Comparison of ENCODE assay signal across 8 cellular contexts in genomic region chr13:96958286-96958891, GRCh38. TPM values are rescaled to one million over a fixed set of nuclear protein-coding genes. Genes with fewer than 3 reads are reported as not detected.
A peak's percentile ranks its signal among the peaks of the same experiment; 100 is the strongest.
DNase-seq lines count a peak whose midpoint lies in the region; ATAC-seq lines count a peak whose summit lies in the region.

No MANE protein-coding gene starts in this region.

- POLR2A ChIA-PET in activated CD4-positive, alpha-beta T cell treated with anti-CD3 and anti-CD28 coated beads for 36 hours (lab: Charles Lee), result no interaction called here

- WGBS in aorta, 2 donors, result 43 to 44% methylated on average over 5 of the region's 5 CpGs

- no peaks in the 10 kb centered on the region for H3K36me3 ChIP-seq in aorta (ENCODE audit: control insufficient read depth in 1 of 2, insufficient read depth in 2 of 2, low read length in 1 of 2)

- H3K4me3 ChIP-seq in aorta (ENCODE audit: low read length in 2 of 2), result no peak overlapping the region

- in situ Hi-C loops in KBM-7 (cut with MboI; ENCODE audit: low pct_unique_long_range_greater_than_20kb, low sequenced_read_pairs), result no loop called here

- peak; percentile 6 for DNase-seq in activated CD4-positive, alpha-beta T cell treated with anti-CD3 and anti-CD28 coated beads for 36 hours
- no peak for DNase-seq in activated CD4-positive, alpha-beta T cell treated with anti-CD3 and anti-CD28 coated beads, Interleukin-2, amount 10 ng/mL, durations not matched to agents 24 days and 14 days
- DNase-seq in KBM-7 (peak; percentile 33), RKO (ENCODE audit: low spot score) (peak; percentile 47), fibroblast of gingiva (ENCODE audit: low read depth) (peak; percentile 12), retina (peak; percentile 40), aorta (no peak)
- DNase-seq in stimulated activated CD8-positive, alpha-beta memory T cell treated with anti-CD3 and anti-CD28 coated beads, Interleukin-4, amount 100 ng/mL, for 48 hours, result no peak

- H3K4me1 Mint-ChIP-seq in activated CD4-positive, alpha-beta T cell treated with anti-CD3 and anti-CD28 coated beads for 36 hours, result no peaks in the 10 kb centered on the region
- H3K4me1 Mint-ChIP-seq in activated CD4-positive, alpha-beta T cell treated with anti-CD3 and anti-CD28 coated beads, Interleukin-2, amount 10 ng/mL, durations not matched to agents 24 days and 14 days, result no peaks in the 10 kb centered on the region

- no peak overlapping the region for H3K4me3 Mint-ChIP-seq in activated CD4-positive, alpha-beta T cell treated with anti-CD3 and anti-CD28 coated beads for 36 hours
- no peak overlapping the region for H3K4me3 Mint-ChIP-seq in activated CD4-positive, alpha-beta T cell treated with anti-CD3 and anti-CD28 coated beads, Interleukin-2, amount 10 ng/mL, durations not matched to agents 24 days and 14 days

- no peak overlapping the region for H3K27ac ChIP-seq in aorta (ENCODE audit: low read depth in 1 of 2, low read length in 2 of 2)

- H3K27me3 ChIP-seq in aorta (ENCODE audit: control insufficient read depth in 1 of 2, insufficient read depth in 2 of 2, low read length in 1 of 2), result no peaks in the 10 kb centered on the region

- intact Hi-C loops in activated CD4-positive, alpha-beta T cell treated with anti-CD3 and anti-CD28 coated beads for 36 hours (cut with DNase I, micrococcal nuclease), result loop anchor here (1.0 to 5.0 kb wide), 2 partner anchors 936 to 938 kb away; no protein-coding TSS in a partner anchor
- intact Hi-C loops in activated CD4-positive, alpha-beta T cell treated with anti-CD3 and anti-CD28 coated beads, Interleukin-2, amount 10 ng/mL, durations not matched to agents 24 days and 14 days (cut with micrococcal nuclease), result no loop called here
- intact Hi-C loops in aorta (cut with DNase I), result loop anchor here (2.0 to 10.0 kb wide), 2 partner anchors 934 to 938 kb away; no protein-coding TSS in a partner anchor

- peaks cover 2% of the 10 kb centered on the region for H3K27me3 Mint-ChIP-seq in activated CD4-positive, alpha-beta T cell treated with anti-CD3 and anti-CD28 coated beads for 36 hours
- H3K27me3 Mint-ChIP-seq in activated CD4-positive, alpha-beta T cell treated with anti-CD3 and anti-CD28 coated beads, Interleukin-2, amount 10 ng/mL, durations not matched to agents 24 days and 14 days, result no peaks in the 10 kb centered on the region

- CTCF ChIA-PET in activated CD4-positive, alpha-beta T cell treated with anti-CD3 and anti-CD28 coated beads for 36 hours (lab: Charles Lee), result interaction anchor here (0.7 to 1.3 kb wide), 6 partner anchors 16 to 938 kb away, joined by 3 to 5 read pairs (median 3); no protein-coding TSS in a partner anchor

- H3K36me3 Mint-ChIP-seq in activated CD4-positive, alpha-beta T cell treated with anti-CD3 and anti-CD28 coated beads for 36 hours (ENCODE audit: low read depth), result no peaks in the 10 kb centered on the region
- no peaks in the 10 kb centered on the region for H3K36me3 Mint-ChIP-seq in activated CD4-positive, alpha-beta T cell treated with anti-CD3 and anti-CD28 coated beads, Interleukin-2, amount 10 ng/mL, durations not matched to agents 24 days and 14 days (ENCODE audit: low read depth)

- no peak for ATAC-seq in activated CD4-positive, alpha-beta T cell treated with anti-CD3 and anti-CD28 coated beads for 36 hours
- ATAC-seq in aorta (ENCODE audit: low FRiP score), result no peak

- H3K4me1 ChIP-seq in aorta (ENCODE audit: control insufficient read depth in 1 of 2, insufficient read depth in 2 of 2, low read length in 2 of 2), result no peaks in the 10 kb centered on the region

- H3K9me3 ChIP-seq in aorta (ENCODE audit: control insufficient read depth, low read length), result no peaks in the 10 kb centered on the region

- no peak overlapping the region for H3K27ac Mint-ChIP-seq in activated CD4-positive, alpha-beta T cell treated with anti-CD3 and anti-CD28 coated beads for 36 hours
- H3K27ac Mint-ChIP-seq in activated CD4-positive, alpha-beta T cell treated with anti-CD3 and anti-CD28 coated beads, Interleukin-2, amount 10 ng/mL, durations not matched to agents 24 days and 14 days, result no peak overlapping the region

- no peaks in the 10 kb centered on the region for H3K9me3 Mint-ChIP-seq in activated CD4-positive, alpha-beta T cell treated with anti-CD3 and anti-CD28 coated beads for 36 hours (ENCODE audit: low read depth)
- peaks cover 4% of the 10 kb centered on the region for H3K9me3 Mint-ChIP-seq in activated CD4-positive, alpha-beta T cell treated with anti-CD3 and anti-CD28 coated beads, Interleukin-2, amount 10 ng/mL, durations not matched to agents 24 days and 14 days

RNA-seq across cellular contexts. Expression of gene OXGR1, which starts 35.9 kb away (rescaled TPM):
- total RNA-seq in activated CD4-positive, alpha-beta T cell treated with anti-CD3 and anti-CD28 coated beads for 36 hours, result not detected
- total RNA-seq in activated CD4-positive, alpha-beta T cell treated with anti-CD3 and anti-CD28 coated beads, Interleukin-2, amount 10 ng/mL, durations not matched to agents 24 days and 14 days, result not detected in 2 replicates
- 1 to 10 TPM in 1 of 2 donors, not detected in 1; 1.4 TPM for total RNA-seq in aorta
- polyA plus RNA-seq in aorta, result not detected

Comparison
In these comparisons a context has a peak if more than half of its experiments do, and no peak if none do; other contexts are left out.
1. DNase-seq: peak in activated CD4-positive, alpha-beta T cell treated with anti-CD3 and anti-CD28 coated beads for 36 hours (single experiment), KBM-7 (single experiment), RKO (single experiment), fibroblast of gingiva (single experiment) and retina (single experiment); none in activated CD4-positive, alpha-beta T cell treated with anti-CD3 and anti-CD28 coated beads, Interleukin-2, amount 10 ng/mL, durations not matched to agents 24 days and 14 days (single experiment), aorta (0 of 2) and stimulated activated CD8-positive, alpha-beta memory T cell treated with anti-CD3 and anti-CD28 coated beads, Interleukin-4, amount 100 ng/mL, for 48 hours (single experiment).